Comparison of ENCODE assay signal across 8 cellular contexts in genomic region chr12:63843613-63844390, GRCh38. TPM values are rescaled to one million over a fixed set of nuclear protein-coding genes. Genes with fewer than 3 reads are reported as not detected.
A peak's percentile ranks its signal among the peaks of the same experiment; 100 is the strongest.
DNase-seq lines count a peak whose midpoint lies in the region; ATAC-seq, FAIRE-seq and TF ChIP-seq lines count a peak whose summit lies in the region.

No MANE protein-coding gene starts in this region.

- DNase-seq in GM12891 (ENCODE audit: insufficient read length, low spot score) (peak; percentile 88), NCI-H146 (lab: John Stamatoyannopoulos, UW) (peak; percentile 99), T-helper 2 cell (peak; percentile 35 to 87 (median 68)), ascending aorta (ENCODE audit: low spot score in 2 of 2) (peak; percentile 63 to 94), hepatic stellate cell (ENCODE audit: low spot score) (peak; percentile 95), putamen (ENCODE audit: low spot score) (peak; percentile 94), uterus (peak; percentile 94)

- TF ChIP-seq CTCF in ascending aorta (IDR thresholded peaks at IDR 0.05) (peak; percentile 84 to 95 (median 89)), uterus (IDR thresholded peaks at IDR 0.05) (peak; percentile 84 to 100 (median 96))

- H3K36me3 ChIP-seq in ascending aorta (no peaks in the 10 kb centered on the region), uterus (no peaks in the 10 kb centered on the region)

- peak overlapping the region; percentile 80 to 96 for H3K4me3 ChIP-seq in ascending aorta
- peak overlapping the region; percentile 54 to 77 for H3K4me3 ChIP-seq in uterus

- ATAC-seq in HG02840 (IDR thresholded peaks at IDR 0.05; ENCODE audit: low FRiP score, unreplicated experiment): peak; percentile 95

- intact Hi-C loops in ascending aorta (cut with DNase I) (loop anchor here (1.0 to 10.0 kb wide), 6 partner anchors 65 to 1379 kb away; partner anchors contain the start of genes KICS2, MON2, RXYLT1 and XPOT), uterus (cut with DNase I; ENCODE audit: low total_unique reads) (loop anchor here (2.0 to 5.0 kb wide), 2 partner anchors 337 to 413 kb away; no protein-coding TSS in a partner anchor)

- H3K4me1 ChIP-seq in ascending aorta (peaks cover 0 to 4% of the 10 kb centered on the region in 2 donors), uterus (no peaks in the 10 kb centered on the region)

- peak overlapping the region; percentile 96 to 98 for H3K27ac ChIP-seq in ascending aorta
- peak overlapping the region; percentile 90 to 94 for H3K27ac ChIP-seq in uterus

- H3K27me3 ChIP-seq in ascending aorta: no peaks in the 10 kb centered on the region
- no peaks in the 10 kb centered on the region for H3K27me3 ChIP-seq in uterus

- TF ChIP-seq POLR2A in GM12891 (IDR thresholded peaks at IDR 0.05; ENCODE audit: low read depth, low read length) (no peak), uterus (IDR thresholded peaks at IDR 0.05) (peak; percentile 42 to 79)

- H3K9me3 ChIP-seq in ascending aorta (no peaks in the 10 kb centered on the region), uterus (no peaks in the 10 kb centered on the region)

- peak; percentile 84 for FAIRE-seq in GM12891 (lab: Jason Lieb, UNC)

TF ChIP-seq in GM12891, 5 proteins besides CTCF, POLR2A, EP300 and RAD21:
- TF ChIP-seq PAX5 (IDR thresholded peaks at IDR 0.05; ENCODE audit: insufficient read depth, low read length, severe bottlenecking) (no peak), POU2F2 (IDR thresholded peaks at IDR 0.05; ENCODE audit: low read depth, low read length) (no peak), SPI1 (IDR thresholded peaks at IDR 0.05; ENCODE audit: low read depth, low read length) (no peak), TAF1 (IDR thresholded peaks at IDR 0.05; ENCODE audit: low read depth, low read length) (no peak), POLR2AphosphoS5 (IDR thresholded peaks at IDR 0.05; ENCODE audit: low read depth, low read length) (no peak)

RNA-seq across cellular contexts. Expression of gene SRGAP1, which starts 0.7 kb away (rescaled TPM):
- 0.41 TPM for polyA plus RNA-seq in GM12891 (2012; ENCODE audit: low read depth, missing spikeins)
- total RNA-seq in ascending aorta: 5.5 TPM
- total RNA-seq in uterus: 10 to 100 TPM in 3 of 4 donors, 1 to 10 TPM in 1; 10.0 to 23.0 (median 14.8) TPM

Comparison
In these comparisons a context has a peak if more than half of its experiments do, and no peak if none do; other contexts are left out.
1. Peak in every context shown above with its lines: DNase-seq, ATAC-seq, H3K4me3 ChIP-seq and H3K27ac ChIP-seq.